Comparison of ENCODE assay signal across 12 cellular contexts in genomic region chr9:84862786-84863185, GRCh38.
DNase-seq lines count a peak whose midpoint lies in the region; ATAC-seq and TF ChIP-seq lines count a peak whose summit lies in the region.
"Had no signal": no experiment of that assay in that cellular context is flagged by ENCODE, and none has a peak within 500 bp of the region (broad histone marks: within the 10 kb centered on the region; RNA-seq: fewer than 3 reads in every experiment).

No MANE protein-coding gene starts in this region.

- H3K4me3 ChIP-seq in endodermal cell (ENCODE audit: low read length) (peak overlapping the region; percentile 12), mesenchymal stem cell (ENCODE audit: insufficient read depth in 1 of 2, low read depth in 1 of 2, low read length in 2 of 2) (no peak overlapping the region), osteoblast (ENCODE audit: insufficient read depth, low read length) (no peak overlapping the region)
- H3K4me3 ChIP-seq in naive thymus-derived CD4-positive, alpha-beta T cell (ENCODE audit: low read length): no peak overlapping the region
- H3K4me3 ChIP-seq: ascending aorta, prostate gland had no signal

- H3K4me2 ChIP-seq in mesenchymal stem cell (ENCODE audit: low read length, poor library complexity, severe bottlenecking): no peak overlapping the region
- H3K4me2 ChIP-seq in osteoblast (ENCODE audit: insufficient read depth, low read length): no peak overlapping the region

- 44% methylated on average over 1 of the region's 1 CpG; no CpG with 5 or more reads in 1 of the 2 experiments for WGBS in endodermal cell (ENCODE audit: insufficient coverage in 1 of 2, insufficient read length in 1 of 2), 2 experiments
- WGBS in mesenchymal stem cell: no CpG with 5 or more reads among the region's 1 CpG

- no peaks in the 10 kb centered on the region for H3K9me3 Mint-ChIP-seq in Calu3 (ENCODE audit: low read depth, unreplicated experiment)
- no peaks in the 10 kb centered on the region for H3K9me3 Mint-ChIP-seq in endodermal cell
- peaks cover 0 to 4% (median 0%) of the 10 kb centered on the region in 11 donors for H3K9me3 Mint-ChIP-seq in naive thymus-derived CD4-positive, alpha-beta T cell
- H3K9me3 Mint-ChIP-seq: CD4-positive, alpha-beta T cell had no signal

- H3K4me1 Mint-ChIP-seq in Calu3 (ENCODE audit: low read depth, unreplicated experiment) (no peaks in the 10 kb centered on the region), endodermal cell (peaks cover 22% of the 10 kb centered on the region)
- H3K4me1 Mint-ChIP-seq in naive thymus-derived CD4-positive, alpha-beta T cell: peaks cover 0 to 2% (median 0%) of the 10 kb centered on the region in 7 donors

- H3K4me1 ChIP-seq in endodermal cell (ENCODE audit: control insufficient read depth, insufficient read depth, low read length) (no peaks in the 10 kb centered on the region), mesenchymal stem cell (ENCODE audit: control insufficient read depth, insufficient read depth, low read depth, low read length) (peaks cover 1% of the 10 kb centered on the region), osteoblast (ENCODE audit: insufficient read depth, low read length) (no peaks in the 10 kb centered on the region)
- H3K4me1 ChIP-seq in naive thymus-derived CD4-positive, alpha-beta T cell (ENCODE audit: control insufficient read depth in 2 of 2, insufficient read depth in 2 of 2, low read length in 2 of 2): no peaks in the 10 kb centered on the region
- H3K4me1 ChIP-seq: prostate gland had no signal

- H2BK15ac ChIP-seq in mesenchymal stem cell (ENCODE audit: low read depth, poor library complexity, severe bottlenecking): no peak overlapping the region

- H3K14ac ChIP-seq in mesenchymal stem cell (ENCODE audit: low read length in 2 of 2): no peak overlapping the region

- H3K9ac ChIP-seq in endodermal cell (ENCODE audit: extremely low read depth, low read length, poor library complexity, severe bottlenecking) (no peak overlapping the region), mesenchymal stem cell (ENCODE audit: low read length) (no peak overlapping the region)

- H3K36me3 Mint-ChIP-seq in Calu3 (ENCODE audit: insufficient read depth, unreplicated experiment) (no peaks in the 10 kb centered on the region), endodermal cell (ENCODE audit: low read depth) (no peaks in the 10 kb centered on the region)
- H3K36me3 Mint-ChIP-seq in naive thymus-derived CD4-positive, alpha-beta T cell: no peaks in the 10 kb centered on the region

- H2AFZ ChIP-seq in mesenchymal stem cell (ENCODE audit: low read depth, low read length) (no peak overlapping the region), osteoblast (ENCODE audit: low read length) (no peak overlapping the region)

- H2BK12ac ChIP-seq in mesenchymal stem cell (ENCODE audit: low read length in 2 of 2): peak overlapping the region in 1 of 2 experiments; percentile 75

- no peak overlapping the region for H3K4me3 Mint-ChIP-seq in Calu3 (ENCODE audit: low read depth, unreplicated experiment)
- no peak overlapping the region for H3K4me3 Mint-ChIP-seq in endodermal cell
- no peak overlapping the region for H3K4me3 Mint-ChIP-seq in naive thymus-derived CD4-positive, alpha-beta T cell
- H3K4me3 Mint-ChIP-seq: CD4-positive, alpha-beta T cell had no signal

- H3K27ac ChIP-seq in endodermal cell (ENCODE audit: low read depth, low read length): peak overlapping the region; percentile 13
- no peak overlapping the region for H3K27ac ChIP-seq in mesenchymal stem cell (ENCODE audit: low read length, poor library complexity, severe bottlenecking)
- H3K27ac ChIP-seq in osteoblast (ENCODE audit: low read depth, low read length): no peak overlapping the region
- no peak overlapping the region for H3K27ac ChIP-seq in naive thymus-derived CD4-positive, alpha-beta T cell (ENCODE audit: low read depth, low read length)
- H3K27ac ChIP-seq: ascending aorta, prostate gland had no signal

- no peaks in the 10 kb centered on the region for H3K79me2 ChIP-seq in osteoblast (ENCODE audit: insufficient read depth, low read length)

- H3K27me3 Mint-ChIP-seq in Calu3 (ENCODE audit: unreplicated experiment): no peaks in the 10 kb centered on the region
- H3K27me3 Mint-ChIP-seq in endodermal cell (ENCODE audit: insufficient read depth): peaks cover 2% of the 10 kb centered on the region
- peaks cover 0 to 15% (median 7%) of the 10 kb centered on the region in 5 donors for H3K27me3 Mint-ChIP-seq in naive thymus-derived CD4-positive, alpha-beta T cell
- H3K27me3 Mint-ChIP-seq: CD4-positive, alpha-beta T cell had no signal

- DNase-seq in Calu3 (peak; percentile 24), MV-4-11 (lab: John Stamatoyannopoulos, UW) (peak; percentile 18), endodermal cell (peak; percentile 89), mesenchymal stem cell (peak; percentile 67), osteoblast (ENCODE audit: insufficient read length, low spot score, missing footprints) (no peak), posterior vena cava (ENCODE audit: low spot score) (no peak)
- DNase-seq in naive thymus-derived CD4-positive, alpha-beta T cell: no peak
- DNase-seq: CD4-positive, alpha-beta T cell; NCI-H2081 had no signal

- H2BK120ac ChIP-seq in mesenchymal stem cell (ENCODE audit: low read depth, low read length): no peak overlapping the region

- no peak overlapping the region for H3K4ac ChIP-seq in mesenchymal stem cell (ENCODE audit: low read depth in 1 of 2, low read length in 2 of 2)

- CTCF ChIA-PET in Calu3 (lab: Charles Lee): no interaction called here
- CTCF ChIA-PET in naive thymus-derived CD4-positive, alpha-beta T cell (lab: Charles Lee): interaction anchor here (0.6 kb wide), 1 partner anchor 617 kb away, joined by 3 read pairs; no protein-coding TSS in a partner anchor

- H3K79me1 ChIP-seq in mesenchymal stem cell (replicated peaks; ENCODE audit: low read length, poor library complexity, severe bottlenecking): no peaks in the 10 kb centered on the region

- H3K27me3 ChIP-seq in endodermal cell (ENCODE audit: control insufficient read depth, insufficient read depth, low read length, poor library complexity, severe bottlenecking): no peaks in the 10 kb centered on the region
- no peaks in the 10 kb centered on the region for H3K27me3 ChIP-seq in mesenchymal stem cell (ENCODE audit: control insufficient read depth in 1 of 2, insufficient read depth in 1 of 2, low read length in 2 of 2)
- H3K27me3 ChIP-seq in osteoblast (ENCODE audit: insufficient read depth, low read length): no peaks in the 10 kb centered on the region
- no peaks in the 10 kb centered on the region for H3K27me3 ChIP-seq in naive thymus-derived CD4-positive, alpha-beta T cell (ENCODE audit: control insufficient read depth in 2 of 2, insufficient read depth in 2 of 2, low read length in 2 of 2)
- H3K27me3 ChIP-seq: ascending aorta had no signal

- no peaks in the 10 kb centered on the region for H4K20me1 ChIP-seq in osteoblast (ENCODE audit: insufficient read depth, low read length)

- H3K27ac Mint-ChIP-seq in Calu3 (ENCODE audit: unreplicated experiment): no peak overlapping the region
- H3K27ac Mint-ChIP-seq in endodermal cell: peak overlapping the region; percentile 13
- H3K27ac Mint-ChIP-seq in naive thymus-derived CD4-positive, alpha-beta T cell: no peak overlapping the region
- H3K27ac Mint-ChIP-seq: CD4-positive, alpha-beta T cell had no signal

- no TSS peak for BruUV-seq in Calu3 (replicated peaks; lab: Mats Ljungman, UMichigan)

- H3K9me3 ChIP-seq in endodermal cell (ENCODE audit: control insufficient read depth, low read length): no peaks in the 10 kb centered on the region
- H3K9me3 ChIP-seq in mesenchymal stem cell (ENCODE audit: control insufficient read depth, low read length): no peaks in the 10 kb centered on the region
- H3K9me3 ChIP-seq in osteoblast (ENCODE audit: low read depth, low read length): no peaks in the 10 kb centered on the region
- no peaks in the 10 kb centered on the region for H3K9me3 ChIP-seq in naive thymus-derived CD4-positive, alpha-beta T cell (ENCODE audit: control insufficient read depth in 2 of 3, low read length in 3 of 3)
- H3K9me3 ChIP-seq: ascending aorta, prostate gland had no signal

- no peak overlapping the region for H4K8ac ChIP-seq in mesenchymal stem cell (ENCODE audit: low read length)

- no peak overlapping the region for H3K23ac ChIP-seq in mesenchymal stem cell (ENCODE audit: low read length in 2 of 2)

- no peak for ATAC-seq in naive thymus-derived CD4-positive, alpha-beta T cell
- ATAC-seq in HG03460 (IDR thresholded peaks at IDR 0.05; ENCODE audit: unreplicated experiment): no peak

- TF ChIP-seq CTCF in Calu3 (IDR thresholded peaks at IDR 0.05; ENCODE audit: unreplicated experiment) (no peak), endodermal cell (conservative IDR thresholded peaks at IDR 0.05) (no peak), osteoblast (IDR thresholded peaks at IDR 0.05; ENCODE audit: extremely low read depth, low read depth, low read length) (no peak)

- POLR2A ChIA-PET in naive thymus-derived CD4-positive, alpha-beta T cell (lab: Charles Lee): no interaction called here

- no peak overlapping the region for H2BK5ac ChIP-seq in mesenchymal stem cell (ENCODE audit: low read depth, low read length, poor library complexity, severe bottlenecking)

- intact Hi-C loops in Calu3 (cut with micrococcal nuclease; ENCODE audit: unreplicated experiment): no loop called here
- intact Hi-C loops in naive thymus-derived CD4-positive, alpha-beta T cell (cut with micrococcal nuclease): no loop called here
- intact Hi-C loops in posterior vena cava (cut with DNase I): no loop called here

- H2AK5ac ChIP-seq in mesenchymal stem cell (ENCODE audit: low read length, severe bottlenecking): no peak overlapping the region

- no peaks in the 10 kb centered on the region for H3K36me3 ChIP-seq in endodermal cell (ENCODE audit: control insufficient read depth, insufficient read depth, low read length)
- no peaks in the 10 kb centered on the region for H3K36me3 ChIP-seq in mesenchymal stem cell (ENCODE audit: control insufficient read depth in 1 of 2, insufficient read depth in 2 of 2, low read depth in 1 of 2, low read length in 2 of 2)
- no peaks in the 10 kb centered on the region for H3K36me3 ChIP-seq in osteoblast (ENCODE audit: insufficient read depth, low read length)
- no peaks in the 10 kb centered on the region for H3K36me3 ChIP-seq in naive thymus-derived CD4-positive, alpha-beta T cell (ENCODE audit: control insufficient read depth in 2 of 3, insufficient read depth in 3 of 3, low read length in 3 of 3)
- H3K36me3 ChIP-seq: ascending aorta, prostate gland had no signal

- H3K18ac ChIP-seq in mesenchymal stem cell (ENCODE audit: low read depth in 1 of 2, low read length in 2 of 2): peak overlapping the region; percentile 25 to 28

- no peak overlapping the region for H4K91ac ChIP-seq in mesenchymal stem cell (ENCODE audit: low read length)

Comparison
In these comparisons a context has a peak if more than half of its experiments do, and no peak if none do; other contexts are left out.
1. DNase-seq: peak in Calu3 (single experiment), MV-4-11 (single experiment), endodermal cell (single experiment) and mesenchymal stem cell (single experiment); none in osteoblast (single experiment), naive thymus-derived CD4-positive, alpha-beta T cell (0 of 9) and posterior vena cava (single experiment).